In genomic region chr2:41894563-41895333, GRCh38 we compare ENCODE assay signal across 29 cellular contexts.
A peak's percentile ranks its signal among the peaks of the same experiment; 100 is the strongest.
DNase-seq lines count a peak whose midpoint lies in the region; ATAC-seq and TF ChIP-seq lines count a peak whose summit lies in the region.
"Had no signal": no experiment of that assay in that cellular context is flagged by ENCODE, and none has a peak within 500 bp of the region (broad histone marks: within the 10 kb centered on the region; RNA-seq: fewer than 3 reads in every experiment).

No MANE protein-coding gene starts in this region.

- no peak overlapping the region for H3K4me2 ChIP-seq in hepatocyte
- no peak overlapping the region for H3K4me2 ChIP-seq in trophoblast cell (ENCODE audit: low read length)
- H3K4me2 ChIP-seq: PC-9 had no signal

- no peak overlapping the region for H3K14ac ChIP-seq in trophoblast cell (ENCODE audit: low read length)

- H2AFZ ChIP-seq in hepatocyte: no peak overlapping the region
- H2AFZ ChIP-seq in trophoblast cell (ENCODE audit: insufficient read depth, low read length, poor library complexity): no peak overlapping the region

- H3K23ac ChIP-seq in trophoblast cell (ENCODE audit: low read length): no peak overlapping the region

- H3K36me3 ChIP-seq in hepatocyte (replicated peaks; ENCODE audit: insufficient read depth, low read depth) (no peaks in the 10 kb centered on the region), MG63 (no peaks in the 10 kb centered on the region), trophoblast cell (ENCODE audit: control insufficient read depth in 1 of 2, insufficient read depth in 2 of 2, low read length in 2 of 2) (no peaks in the 10 kb centered on the region)
- H3K36me3 ChIP-seq: esophagus muscularis mucosa, tibial nerve had no signal

- H3K9ac ChIP-seq in trophoblast cell (ENCODE audit: low read length): no peak overlapping the region

- H4K8ac ChIP-seq in trophoblast cell (ENCODE audit: low read depth, low read length): no peak overlapping the region

- H3K36me3 Mint-ChIP-seq in WTC11: no peaks in the 10 kb centered on the region

- H3K27ac ChIP-seq in hepatocyte (peak overlapping the region; percentile 85), trophoblast cell (ENCODE audit: low read depth, low read length) (no peak overlapping the region)
- H3K27ac ChIP-seq: esophagus muscularis mucosa, PC-9, SK-N-MC, tibial nerve had no signal

- WGBS in hepatocyte (ENCODE audit: low lambda C conversion rate, missing lambda C conversion rate): 81% methylated on average over 5 of the region's 5 CpGs
- no CpG with 5 or more reads among the region's 5 CpGs for WGBS in trophoblast cell (ENCODE audit: extremely low coverage, insufficient coverage, insufficient read length)

- DNase-seq in DMS53 treated with DMSO at 0.1 percent for 48 hours (lab: John Stamatoyannopoulos, UW; ENCODE audit: unreplicated experiment) (peak; percentile 51), WTC11 (ENCODE audit: low spot score) (no peak), hepatocyte (ENCODE audit: low spot score) (peak; percentile 75), renal cortical epithelial cell (ENCODE audit: low read depth) (peak; percentile 44), MG63 (no peak), trophoblast cell (no peak), GM10248 (ENCODE audit: extremely low spot score) (no peak), NCI-H69 (lab: John Stamatoyannopoulos, UW) (no peak)
- DNase-seq: activated CD4-positive, alpha-beta T cell treated with anti-CD3 and anti-CD28 coated beads, Interleukin-2, amount 50 U/mL, for 4 hours; activated naive CD4-positive, alpha-beta T cell treated with Interleukin-2 at 50 U/mL for 16 hours; DMS79 treated with DMSO at 0.1 percent for 48 hours; endodermal cell; GDM1; KG1; MV-4-11; NCI-H1436; NCI-H2081 treated with DMSO at 0.1 percent for 48 hours; NCI-H226; NCI-H526 treated with DMSO at 0.1 percent for 48 hours; PC-9; right cardiac atrium; stimulated activated CD4-positive, alpha-beta T cell treated with anti-CD3 and anti-CD28 coated beads, Interleukin-12 subunit alpha, Interleukin-12 subunit beta, amount 100 ng/mL, for 4 hours; stimulated activated CD4-positive, alpha-beta T cell treated with anti-CD3 and anti-CD28 coated beads, Interleukin-4, amount 100 ng/mL, for 1 hour had no signal

- H3K4me1 ChIP-seq in hepatocyte (ENCODE audit: insufficient read depth): peaks cover 21% of the 10 kb centered on the region
- H3K4me1 ChIP-seq in trophoblast cell (ENCODE audit: control insufficient read depth in 1 of 2, insufficient read depth in 2 of 2, low read length in 2 of 2): peaks cover 10 to 19% of the 10 kb centered on the region in 2 experiments

- TF ChIP-seq CTCF in WTC11 (IDR thresholded peaks at IDR 0.05): no peak
- no peak for TF ChIP-seq CTCF in hepatocyte (IDR thresholded peaks at IDR 0.05; ENCODE audit: poor library complexity)
- TF ChIP-seq CTCF in GM10248 (IDR thresholded peaks at IDR 0.05; ENCODE audit: control extremely low read depth, extremely low read depth, low read depth, missing control alignments): no peak

- no peaks in the 10 kb centered on the region for H3K4me1 Mint-ChIP-seq in WTC11
- H3K4me1 Mint-ChIP-seq: endodermal cell had no signal

- H3K79me2 ChIP-seq in hepatocyte: no peaks in the 10 kb centered on the region
- H3K79me2 ChIP-seq in trophoblast cell (ENCODE audit: control insufficient read depth, insufficient read depth, low read length, poor library complexity): no peaks in the 10 kb centered on the region

- no peak overlapping the region for H3K4ac ChIP-seq in trophoblast cell (ENCODE audit: low read depth, low read length)

- CTCF ChIA-PET in WTC11 (lab: Charles Lee) (no interaction called here), GM10248 (lab: Yijun Ruan, JAX) (interaction anchor here (5.7 kb wide), 1 partner anchor 24 kb away, joined by 30 read pairs; no protein-coding TSS in a partner anchor)

- H3K27ac Mint-ChIP-seq in WTC11: no peak overlapping the region
- H3K27ac Mint-ChIP-seq: dendritic cell treated with granulocyte-macrophage colony-stimulating factor and Interleukin-4, amounts not matched to agents 40 ng/mL and 50 ng/mL, for 4 days; endodermal cell; T-helper 1 cell treated with Interleukin-12 subunit alpha and Interleukin-12 subunit beta and Interleukin-4 antibody, amounts not matched to agents 30 μg/mL and 1 μg/mL, for 36 hours had no signal

- no peak overlapping the region for H2BK5ac ChIP-seq in trophoblast cell (ENCODE audit: low read depth, low read length, poor library complexity)

- no peaks in the 10 kb centered on the region for H3K27me3 Mint-ChIP-seq in WTC11 (ENCODE audit: low read depth)

- H3K9me3 Mint-ChIP-seq in WTC11: no peaks in the 10 kb centered on the region; the same call in 1 of the 2 replicates
- H3K9me3 Mint-ChIP-seq: dendritic cell treated with granulocyte-macrophage colony-stimulating factor and Interleukin-4, amounts not matched to agents 40 ng/mL and 50 ng/mL, for 4 days; endodermal cell; T-helper 1 cell treated with Interleukin-12 subunit alpha and Interleukin-12 subunit beta and Interleukin-4 antibody, amounts not matched to agents 30 μg/mL and 1 μg/mL, for 36 hours had no signal

- H3K27me3 ChIP-seq in hepatocyte: no peaks in the 10 kb centered on the region
- H3K27me3 ChIP-seq in MG63: no peaks in the 10 kb centered on the region
- H3K27me3 ChIP-seq in trophoblast cell (ENCODE audit: insufficient read depth, low read length): no peaks in the 10 kb centered on the region
- H3K27me3 ChIP-seq: esophagus muscularis mucosa, tibial nerve had no signal

- H3K4me3 ChIP-seq in hepatocyte: no peak overlapping the region
- H3K4me3 ChIP-seq in MG63: no peak overlapping the region
- no peak overlapping the region for H3K4me3 ChIP-seq in trophoblast cell (ENCODE audit: low read depth, low read length)
- H3K4me3 ChIP-seq: esophagus muscularis mucosa, PC-9, SK-N-MC, tibial nerve had no signal

- no peak overlapping the region for H3K4me3 Mint-ChIP-seq in WTC11
- H3K4me3 Mint-ChIP-seq: dendritic cell treated with granulocyte-macrophage colony-stimulating factor and Interleukin-4, amounts not matched to agents 40 ng/mL and 50 ng/mL, for 4 days; endodermal cell; T-helper 1 cell treated with Interleukin-12 subunit alpha and Interleukin-12 subunit beta and Interleukin-4 antibody, amounts not matched to agents 30 μg/mL and 1 μg/mL, for 36 hours had no signal

- H2BK12ac ChIP-seq in trophoblast cell (ENCODE audit: low read length): no peak overlapping the region

- H4K91ac ChIP-seq in trophoblast cell (ENCODE audit: low read depth, low read length): no peak overlapping the region

- POLR2A ChIA-PET in WTC11 (lab: Charles Lee) (interaction anchor here (0.9 kb wide), 1 partner anchor 25 kb away, joined by 3 read pairs; no protein-coding TSS in a partner anchor), GM10248 (lab: Yijun Ruan, JAX) (no interaction called here)

- no peaks in the 10 kb centered on the region for H4K20me1 ChIP-seq in hepatocyte (ENCODE audit: insufficient read depth, poor library complexity, severe bottlenecking)

- H2BK120ac ChIP-seq in trophoblast cell (ENCODE audit: insufficient read depth, low read length, poor library complexity): no peak overlapping the region

- no peak overlapping the region for H4K12ac ChIP-seq in trophoblast cell (ENCODE audit: low read depth, low read length)

- no peak overlapping the region for H3K18ac ChIP-seq in trophoblast cell (ENCODE audit: low read length)

- ATAC-seq in WTC11: no peak
- ATAC-seq: HCT116, right cardiac atrium had no signal

- H3K9me3 ChIP-seq in hepatocyte (ENCODE audit: low read depth) (no peaks in the 10 kb centered on the region), MG63 (no peaks in the 10 kb centered on the region), trophoblast cell (ENCODE audit: insufficient read depth, low read depth, low read length) (no peaks in the 10 kb centered on the region)
- H3K9me3 ChIP-seq: esophagus muscularis mucosa, tibial nerve had no signal

- peaks cover 5% of the 10 kb centered on the region for H3K79me1 ChIP-seq in trophoblast cell (ENCODE audit: low read length)

- no peak overlapping the region for H2AK5ac ChIP-seq in trophoblast cell (ENCODE audit: low read length)

- H3K9me2 ChIP-seq in hepatocyte (replicated peaks; ENCODE audit: insufficient read depth): no peaks in the 10 kb centered on the region

TF ChIP-seq in WTC11, 78 proteins besides CTCF, POLR2A, EP300 and RAD21:
- peak; percentile 32; the same call in 1 of the 2 replicates for TF ChIP-seq GABPB1 (CRISPR knock-in tag; IDR thresholded peaks at IDR 0.05)
- no peak for TF ChIP-seq ZNF232 (CRISPR knock-in tag; IDR thresholded peaks at IDR 0.05)
TF ChIP-seq in WTC11: peak in this region for 1.

Comparison
In these comparisons a context has a peak if more than half of its experiments do, and no peak if none do; other contexts are left out.
1. DNase-seq: peak in DMS53 treated with DMSO at 0.1 percent for 48 hours (single experiment), hepatocyte (single experiment) and renal cortical epithelial cell (single experiment); none in WTC11 (single experiment), MG63 (single experiment), trophoblast cell (0 of 2), GM10248 (single experiment) and NCI-H69 (single experiment).